In the genomic region with DNA sequence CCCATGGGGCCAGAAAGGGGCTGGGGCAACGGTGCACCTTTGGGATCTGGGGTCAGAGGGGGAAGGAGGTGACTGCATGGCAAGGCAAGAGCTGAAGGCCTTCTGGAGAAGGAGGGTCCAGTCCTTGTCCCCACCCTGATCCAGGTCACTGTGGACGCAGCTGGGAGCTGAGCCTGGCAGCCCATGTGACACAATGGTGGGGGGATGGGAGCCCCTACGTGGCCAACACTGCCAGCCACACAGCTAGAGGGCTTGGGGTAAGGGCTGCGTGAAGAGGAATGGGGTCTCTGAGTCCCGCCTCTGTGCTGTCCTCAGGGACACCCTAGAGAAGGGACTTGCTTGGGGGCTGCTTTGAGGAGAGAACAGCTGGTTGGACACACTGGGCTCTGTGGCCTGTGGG, we compare ENCODE assay signal across 6 cellular contexts. TPM values are rescaled to one million over a fixed set of nuclear protein-coding genes. Genes with fewer than 3 reads are reported as not detected.
"Had no signal": no experiment of that assay in that cellular context is flagged by ENCODE, and none has a peak within 500 bp of the region (broad histone marks: within the 10 kb centered on the region; RNA-seq: fewer than 3 reads in every experiment).

No MANE protein-coding gene starts in this region.

RNA-seq across cellular contexts. Expression of gene SPDYE2B, which starts 30.7 kb away (rescaled TPM):
- total RNA-seq: HT1080, K562, M059J, SK-MEL-5 had no signal
- polyA plus RNA-seq: IgD-negative memory B cell, K562, SK-N-SH had no signal
